Comparison of ENCODE assay signal across 21 cellular contexts in the genomic region with DNA sequence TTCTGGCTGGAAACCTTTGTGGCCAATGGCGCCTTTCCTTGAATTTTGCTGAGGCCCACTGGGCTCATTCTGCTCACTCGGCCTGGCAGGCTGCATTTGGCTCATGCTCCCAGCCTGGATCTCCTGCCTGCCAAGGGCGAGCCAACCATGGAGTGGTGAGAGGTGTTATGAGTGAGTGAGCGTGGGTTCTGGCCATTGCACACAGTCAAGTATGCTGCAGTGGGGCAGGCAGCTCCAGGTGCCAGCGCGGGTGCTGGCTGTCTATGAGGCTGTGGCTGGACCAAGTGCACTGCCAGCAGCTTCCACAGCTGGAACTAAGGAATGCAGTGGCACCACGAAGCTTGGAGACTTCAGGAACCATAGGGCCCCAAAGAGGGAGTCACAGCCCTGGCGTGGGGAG. TPM values are rescaled to one million over a fixed set of nuclear protein-coding genes. Genes with fewer than 3 reads are reported as not detected.
"Had no signal": no experiment of that assay in that cellular context is flagged by ENCODE, and none has a peak within 500 bp of the region (broad histone marks: within the 10 kb centered on the region; RNA-seq: fewer than 3 reads in every experiment).

No MANE protein-coding gene starts in this region.

- ATAC-seq: naive thymus-derived CD4-positive, alpha-beta T cell had no signal

- H3K27me3 ChIP-seq: upper lobe of left lung, vagina had no signal

- H3K27ac Mint-ChIP-seq: endodermal cell; naive thymus-derived CD4-positive, alpha-beta T cell; nephron progenitor cell had no signal

- DNase-seq: effector CD4-positive, alpha-beta T cell; endodermal cell; foreskin melanocyte; islet precursor cell; mammary epithelial cell; naive thymus-derived CD4-positive, alpha-beta T cell; nephron progenitor cell; small intestine; stimulated activated CD4-positive, alpha-beta T cell treated with anti-CD3 and anti-CD28 coated beads, Interleukin-12 subunit alpha, Interleukin-12 subunit beta, amount 100 ng/mL, for 4 hours; stimulated activated naive CD4-positive, alpha-beta T cell treated with Interleukin-2 at 50 U/mL for 16 hours; upper lobe of left lung had no signal

- H3K9me3 ChIP-seq: neutrophil, vagina had no signal

- H3K4me3 Mint-ChIP-seq: endodermal cell; naive thymus-derived CD4-positive, alpha-beta T cell; nephron progenitor cell had no signal

- H3K4me1 Mint-ChIP-seq: nephron progenitor cell had no signal

- H3K4me1 ChIP-seq: upper lobe of left lung had no signal

- H3K4me3 ChIP-seq: coronary artery, upper lobe of left lung, vagina had no signal

- H3K27ac ChIP-seq: coronary artery, neutrophil, vagina had no signal

- H3K36me3 ChIP-seq: neutrophil, upper lobe of left lung, vagina had no signal

RNA-seq across cellular contexts. Expression of a gene that starts 42.2 kb away (rescaled TPM):
- total RNA-seq: chondrocyte, dermis microvascular lymphatic vessel endothelial cell, endothelial cell of umbilical vein, liver, mammary epithelial cell, mesenteric fat pad, osteoblast, pulmonary artery endothelial cell, upper lobe of left lung, vagina had no signal
- polyA plus RNA-seq: liver; naive thymus-derived CD4-positive, alpha-beta T cell had no signal
